25 cellular contexts compared by ENCODE assay signal in genomic region chr21:32747396-32747795, GRCh38. TPM values are rescaled to one million over a fixed set of nuclear protein-coding genes. Genes with fewer than 3 reads are reported as not detected.
DNase-seq lines count a peak whose midpoint lies in the region; ATAC-seq and TF ChIP-seq lines count a peak whose summit lies in the region.
"Had no signal": no experiment of that assay in that cellular context is flagged by ENCODE, and none has a peak within 500 bp of the region (broad histone marks: within the 10 kb centered on the region; RNA-seq: fewer than 3 reads in every experiment).

No MANE protein-coding gene starts in this region.

- no peaks in the 10 kb centered on the region for H3K27me3 Mint-ChIP-seq in activated CD4-positive, alpha-beta T cell treated with anti-CD3 and anti-CD28 coated beads for 36 hours
- no peaks in the 10 kb centered on the region for H3K27me3 Mint-ChIP-seq in activated naive CD8-positive, alpha-beta T cell treated with anti-CD3 and anti-CD28 coated beads for 36 hours
- H3K27me3 Mint-ChIP-seq in naive thymus-derived CD4-positive, alpha-beta T cell = no peaks in the 10 kb centered on the region
- no peaks in the 10 kb centered on the region for H3K27me3 Mint-ChIP-seq in chondrocyte (ENCODE audit: low read depth)

- H3K36me3 ChIP-seq in naive thymus-derived CD4-positive, alpha-beta T cell (ENCODE audit: control insufficient read depth in 2 of 3, insufficient read depth in 3 of 3, low read length in 3 of 3) = peaks cover 10 to 86% (median 27%) of the 10 kb centered on the region in 3 experiments

- intact Hi-C loops in activated CD4-positive, alpha-beta T cell treated with anti-CD3 and anti-CD28 coated beads for 36 hours (cut with DNase I, micrococcal nuclease) = no loop called here
- intact Hi-C loops in naive thymus-derived CD4-positive, alpha-beta T cell (cut with micrococcal nuclease) = no loop called here

- H3K9me3 ChIP-seq in naive thymus-derived CD4-positive, alpha-beta T cell (ENCODE audit: control insufficient read depth in 2 of 3, low read length in 3 of 3) = no peaks in the 10 kb centered on the region
- H3K9me3 ChIP-seq: heart left ventricle, upper lobe of right lung had no signal

- peak overlapping the region; percentile 11 for H3K27ac ChIP-seq in naive thymus-derived CD4-positive, alpha-beta T cell (ENCODE audit: low read depth, low read length)
- H3K27ac ChIP-seq: cardiac muscle cell, heart left ventricle, skin epidermis, upper lobe of right lung had no signal

- no peak for TF ChIP-seq CTCF in chondrocyte (IDR thresholded peaks at IDR 0.05)

- H3K4me1 ChIP-seq in naive thymus-derived CD4-positive, alpha-beta T cell (ENCODE audit: control insufficient read depth in 2 of 2, insufficient read depth in 2 of 2, low read length in 2 of 2) = peaks cover 0 to 7% of the 10 kb centered on the region in 2 donors
- H3K4me1 ChIP-seq: heart left ventricle, upper lobe of right lung had no signal

- H3K4me3 Mint-ChIP-seq in activated CD4-positive, alpha-beta T cell treated with anti-CD3 and anti-CD28 coated beads for 36 hours = no peak overlapping the region
- H3K4me3 Mint-ChIP-seq in activated naive CD8-positive, alpha-beta T cell treated with anti-CD3 and anti-CD28 coated beads for 36 hours = no peak overlapping the region
- H3K4me3 Mint-ChIP-seq in naive thymus-derived CD4-positive, alpha-beta T cell = peak overlapping the region in 7 of 10 donors; percentile 8 to 66 (median 35)
- no peak overlapping the region for H3K4me3 Mint-ChIP-seq in chondrocyte (ENCODE audit: unreplicated experiment)
- H3K4me3 Mint-ChIP-seq: HFFc6 had no signal

- POLR2A ChIA-PET in activated CD4-positive, alpha-beta T cell treated with anti-CD3 and anti-CD28 coated beads for 36 hours (lab: Charles Lee) = interaction anchor here (0.6 to 1.1 kb wide), 6 partner anchors 9 to 804 kb away, joined by 3 to 5 read pairs (median 4); partner anchors contain the start of genes PAXBP1 and SYNJ1
- POLR2A ChIA-PET in naive thymus-derived CD4-positive, alpha-beta T cell (lab: Charles Lee) = interaction anchor here (0.8 kb wide), 1 partner anchor 14 kb away, joined by 4 read pairs; no protein-coding TSS in a partner anchor

- DNase-seq in activated CD4-positive, alpha-beta T cell treated with anti-CD3 and anti-CD28 coated beads for 36 hours = no peak
- no peak for DNase-seq in activated CD4-positive, alpha-beta T cell treated with anti-CD3 and anti-CD28 coated beads for 4 hours
- peak; percentile 5 for DNase-seq in M059J (ENCODE audit: low read depth)
- no peak for DNase-seq in activated naive CD8-positive, alpha-beta T cell treated with anti-CD3 and anti-CD28 coated beads for 36 hours
- peak in 2 of 9 donors; percentile 6 to 21 for DNase-seq in naive thymus-derived CD4-positive, alpha-beta T cell
- DNase-seq in chondrocyte (ENCODE audit: low spot score) = no peak
- no peak for DNase-seq in H4 (ENCODE audit: low spot score)
- DNase-seq: 8988T; activated CD4-positive, alpha-beta T cell treated with anti-CD3 and anti-CD28 coated beads, Interleukin-2, amount 50 U/mL, for 1 hour; activated T-cell treated with anti-CD3 and anti-CD28 coated beads, Interleukin-2, amount 50 U/mL, for 1 hour; amniotic stem cell; DMS79; heart left ventricle; HFFc6; Kasumi-1; NCI-H1092; NCI-H2029; NCI-H510A; occipital lobe; SHP77 treated with DMSO at 0.1 percent for 48 hours; stimulated activated naive CD4-positive, alpha-beta T cell; upper lobe of right lung had no signal

- H3K4me1 Mint-ChIP-seq in activated CD4-positive, alpha-beta T cell treated with anti-CD3 and anti-CD28 coated beads for 36 hours = peaks cover 52% of the 10 kb centered on the region
- H3K4me1 Mint-ChIP-seq in activated naive CD8-positive, alpha-beta T cell treated with anti-CD3 and anti-CD28 coated beads for 36 hours = peaks cover 30% of the 10 kb centered on the region
- H3K4me1 Mint-ChIP-seq in naive thymus-derived CD4-positive, alpha-beta T cell = peaks cover 7 to 32% (median 26%) of the 10 kb centered on the region in 7 donors
- H3K4me1 Mint-ChIP-seq in chondrocyte (ENCODE audit: low read depth) = no peaks in the 10 kb centered on the region

- ATAC-seq in activated CD4-positive, alpha-beta T cell treated with anti-CD3 and anti-CD28 coated beads for 36 hours = peak; percentile 44
- ATAC-seq in naive thymus-derived CD4-positive, alpha-beta T cell = peak; percentile 24
- no peak for ATAC-seq in HG02885 (IDR thresholded peaks at IDR 0.05; ENCODE audit: poor library complexity, unreplicated experiment)
- ATAC-seq: heart left ventricle, upper lobe of right lung had no signal

- H3K27me3 ChIP-seq in naive thymus-derived CD4-positive, alpha-beta T cell (ENCODE audit: control insufficient read depth in 2 of 2, insufficient read depth in 2 of 2, low read length in 2 of 2) = no peaks in the 10 kb centered on the region
- H3K27me3 ChIP-seq: cardiac muscle cell, heart left ventricle, upper lobe of right lung had no signal

- peaks cover 87% of the 10 kb centered on the region for H3K36me3 Mint-ChIP-seq in activated CD4-positive, alpha-beta T cell treated with anti-CD3 and anti-CD28 coated beads for 36 hours (ENCODE audit: low read depth)
- H3K36me3 Mint-ChIP-seq in activated naive CD8-positive, alpha-beta T cell treated with anti-CD3 and anti-CD28 coated beads for 36 hours = peaks cover 67% of the 10 kb centered on the region
- peaks cover 12 to 87% (median 71%) of the 10 kb centered on the region in 5 donors for H3K36me3 Mint-ChIP-seq in naive thymus-derived CD4-positive, alpha-beta T cell
- H3K36me3 Mint-ChIP-seq in chondrocyte (ENCODE audit: low read depth) = peaks cover 52% of the 10 kb centered on the region

- CTCF ChIA-PET in activated CD4-positive, alpha-beta T cell treated with anti-CD3 and anti-CD28 coated beads for 36 hours (lab: Charles Lee) = interaction anchor here (0.8 to 2.3 kb wide), 5 partner anchors 8 to 24 kb away, joined by 3 to 8 read pairs (median 5); partner anchors contain the start of gene PAXBP1
- CTCF ChIA-PET in naive thymus-derived CD4-positive, alpha-beta T cell (lab: Charles Lee) = no interaction called here

- no peaks in the 10 kb centered on the region for H3K9me3 Mint-ChIP-seq in activated CD4-positive, alpha-beta T cell treated with anti-CD3 and anti-CD28 coated beads for 36 hours (ENCODE audit: low read depth)
- H3K9me3 Mint-ChIP-seq in activated naive CD8-positive, alpha-beta T cell treated with anti-CD3 and anti-CD28 coated beads for 36 hours = no peaks in the 10 kb centered on the region
- H3K9me3 Mint-ChIP-seq in naive thymus-derived CD4-positive, alpha-beta T cell = no peaks in the 10 kb centered on the region
- no peaks in the 10 kb centered on the region for H3K9me3 Mint-ChIP-seq in chondrocyte (ENCODE audit: low read depth)
- H3K9me3 Mint-ChIP-seq: HFFc6 had no signal

- peak overlapping the region; percentile 52 for H3K27ac Mint-ChIP-seq in activated CD4-positive, alpha-beta T cell treated with anti-CD3 and anti-CD28 coated beads for 36 hours
- peak overlapping the region; percentile 2 for H3K27ac Mint-ChIP-seq in activated naive CD8-positive, alpha-beta T cell treated with anti-CD3 and anti-CD28 coated beads for 36 hours
- H3K27ac Mint-ChIP-seq in naive thymus-derived CD4-positive, alpha-beta T cell = peak overlapping the region in 8 of 9 donors; percentile 31 to 83 (median 70)
- no peak overlapping the region for H3K27ac Mint-ChIP-seq in chondrocyte (ENCODE audit: unreplicated experiment)
- H3K27ac Mint-ChIP-seq: HFFc6 had no signal

- H3K4me3 ChIP-seq in naive thymus-derived CD4-positive, alpha-beta T cell (ENCODE audit: low read length) = no peak overlapping the region
- H3K4me3 ChIP-seq: cardiac muscle cell, heart left ventricle, skin epidermis, upper lobe of right lung had no signal

RNA-seq across cellular contexts. Expression of gene SYNJ1, which starts 19.6 kb away (rescaled TPM):
- 10 to 100 TPM in 1 of 2 experiments, 1 to 10 TPM in 1; 6.3 to 10.5 TPM for total RNA-seq in activated CD4-positive, alpha-beta T cell treated with anti-CD3 and anti-CD28 coated beads for 36 hours
- 11.2 and 16.7 TPM in 2 replicates for total RNA-seq in M059J (2014; rRNA removed; shearing (Covaris generic))
- total RNA-seq in activated naive CD8-positive, alpha-beta T cell treated with anti-CD3 and anti-CD28 coated beads for 36 hours = 1 to 10 TPM; 6.3 to 6.6 TPM
- total RNA-seq in naive thymus-derived CD4-positive, alpha-beta T cell = 10 to 100 TPM; 21.5 to 28.5 (median 22.2) TPM
- 1 to 10 TPM; 4.3 to 9.8 TPM for polyA plus RNA-seq in naive thymus-derived CD4-positive, alpha-beta T cell
- total RNA-seq in chondrocyte = 9.1 to 13.6 TPM (median 10.2 TPM) in 3 replicates
- 5.5 and 8.1 TPM in 2 replicates for total RNA-seq in H4 (2014; rRNA removed; shearing (Covaris generic))

RNA-seq across cellular contexts. Expression of gene PAXBP1, which starts 24.2 kb away (rescaled TPM):
- total RNA-seq in activated CD4-positive, alpha-beta T cell treated with anti-CD3 and anti-CD28 coated beads for 36 hours = 10 to 100 TPM; 52.4 to 59.1 TPM
- 10.6 and 13.3 TPM in 2 replicates for total RNA-seq in M059J (2014; rRNA removed; shearing (Covaris generic))
- 10 to 100 TPM; 42.1 to 44.8 TPM for total RNA-seq in activated naive CD8-positive, alpha-beta T cell treated with anti-CD3 and anti-CD28 coated beads for 36 hours
- 10 to 100 TPM; 49.2 to 79.2 (median 57.0) TPM for total RNA-seq in naive thymus-derived CD4-positive, alpha-beta T cell
- 10 to 100 TPM in 1 of 2 donors, 1 to 10 TPM in 1; 6.5 to 15.3 TPM for polyA plus RNA-seq in naive thymus-derived CD4-positive, alpha-beta T cell
- 17.9 to 26.4 TPM (median 19.6 TPM) in 3 replicates for total RNA-seq in chondrocyte
- 10.7 and 12.5 TPM in 2 replicates for total RNA-seq in H4 (2014; rRNA removed; shearing (Covaris generic))

Comparison
In these comparisons a context has a peak if more than half of its experiments do, and no peak if none do; other contexts are left out.
1. H3K4me3 Mint-ChIP-seq: peak in naive thymus-derived CD4-positive, alpha-beta T cell (7 of 10); none in activated CD4-positive, alpha-beta T cell treated with anti-CD3 and anti-CD28 coated beads for 36 hours (single experiment), activated naive CD8-positive, alpha-beta T cell treated with anti-CD3 and anti-CD28 coated beads for 36 hours (single experiment) and chondrocyte (single experiment).